20 cellular contexts compared by ENCODE assay signal in genomic region chr13:41549491-41549890, GRCh38.
"Had no signal": no experiment of that assay in that cellular context is flagged by ENCODE, and none has a peak within 500 bp of the region (broad histone marks: within the 10 kb centered on the region; RNA-seq: fewer than 3 reads in every experiment).

No MANE protein-coding gene starts in this region.

- H3K4me3 ChIP-seq: coronary artery, hepatocyte, left lung, lung, right lobe of liver had no signal

- H3K9me3 ChIP-seq: left lung, right lobe of liver had no signal

- H3K27ac ChIP-seq: coronary artery, hepatocyte, left lung, right lobe of liver, VCaP had no signal

- H3K27me3 ChIP-seq: hepatocyte, left lung, right lobe of liver had no signal

- DNase-seq: activated CD4-positive, alpha-beta T cell treated with anti-CD3 and anti-CD28 coated beads, Interleukin-2, amount 10 ng/mL, durations not matched to agents 24 days and 14 days; activated gamma-delta T cell treated with Interleukin-2 at 50 U/mL for 16 hours; activated T-cell treated with anti-CD3 and anti-CD28 coated beads, Interleukin-2, amount 50 U/mL, for 1 hour; aorta; central memory CD4-positive, alpha-beta T cell; foreskin fibroblast; immature natural killer cell; left lung; natural killer cell; occipital lobe; right lobe of liver; small intestine; stimulated activated CD4-positive, alpha-beta T cell treated with anti-CD3 and anti-CD28 coated beads, Interleukin-2, amount 100 ng/mL, for 24 hours; T-cell had no signal

- H3K79me2 ChIP-seq: hepatocyte had no signal

- ATAC-seq: activated CD4-positive, CD25-positive, alpha-beta regulatory T cell treated with anti-CD3 and anti-CD28 coated beads, Interleukin-2, amount 50 U/mL, for 24 hours; left lung; natural killer cell; right lobe of liver; stimulated activated memory B cell treated with anti-CD40 and anti-IgM and Interleukin-4, amounts not matched to agents 10 μg/mL and 1 μg/mL and 100 μg/mL, for 72 hours; T-cell had no signal

- H3K4me1 ChIP-seq: left lung, right lobe of liver had no signal

- H3K4me2 ChIP-seq: hepatocyte had no signal

- H3K36me3 ChIP-seq: left lung, right lobe of liver had no signal

- H2AFZ ChIP-seq: hepatocyte had no signal
